ENCODE assay signal across 26 cellular contexts in the genomic region with DNA sequence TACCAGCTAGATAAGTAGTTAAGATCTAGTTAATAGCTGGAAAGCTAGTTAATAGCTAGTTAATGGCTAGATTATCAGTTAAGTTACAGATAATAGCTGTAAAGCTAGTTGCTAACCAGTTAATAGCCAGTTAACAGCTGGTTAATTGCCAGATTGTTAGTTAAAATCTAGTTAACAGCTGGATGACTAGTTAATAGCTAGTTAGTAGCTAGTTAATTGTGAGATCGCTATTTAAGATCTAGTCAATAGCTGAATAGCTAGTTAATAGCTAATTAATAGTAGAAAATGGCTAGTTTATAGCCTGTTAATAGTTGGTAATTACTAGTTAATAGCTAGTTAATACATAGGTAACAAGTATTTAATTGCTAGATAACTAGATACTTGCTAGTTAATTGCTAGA.
"Had no signal": no experiment of that assay in that cellular context is flagged by ENCODE, and none has a peak within 500 bp of the region (broad histone marks: within the 10 kb centered on the region; RNA-seq: fewer than 3 reads in every experiment).

No MANE protein-coding gene starts in this region.

- H3K27me3 ChIP-seq: adrenal gland, body of pancreas, colonic mucosa had no signal

- ATAC-seq: activated CD4-positive, alpha-beta T cell treated with anti-CD3 and anti-CD28 coated beads for 36 hours; activated CD8-positive, alpha-beta memory T cell treated with anti-CD3 and anti-CD28 coated beads, Interleukin-2, amount 10 ng/mL, durations not matched to agents 7 days and 5 days; activated CD8-positive, alpha-beta T cell treated with anti-CD3 and anti-CD28 coated beads, Interleukin-2, amount 10 ng/mL, durations not matched to agents 7 days and 5 days; activated naive CD8-positive, alpha-beta T cell treated with anti-CD3 and anti-CD28 coated beads, Interleukin-2, amount 50 U/mL, for 24 hours; body of pancreas; esophagus mucosa had no signal

- H3K4me1 ChIP-seq: adrenal gland, body of pancreas, colonic mucosa had no signal

- FAIRE-seq: frontal cortex had no signal

- H3K4me3 ChIP-seq: adrenal gland, body of pancreas, colonic mucosa had no signal

- H3K36me3 ChIP-seq: adrenal gland, colonic mucosa had no signal

- H3K9me3 ChIP-seq: adrenal gland, body of pancreas had no signal

- DNase-seq: activated CD4-positive, alpha-beta memory T cell treated with anti-CD3 and anti-CD28 coated beads for 36 hours; activated CD4-positive, alpha-beta T cell treated with anti-CD3 and anti-CD28 coated beads for 36 hours; activated CD4-positive, alpha-beta T cell treated with anti-CD3 and anti-CD28 coated beads, Interleukin-2, amount 10 ng/mL, durations not matched to agents 24 days and 14 days; activated CD4-positive, CD25-positive, alpha-beta regulatory T cell; activated CD4-positive, CD25-positive, alpha-beta regulatory T cell treated with anti-CD3 and anti-CD28 coated beads, Interleukin-2, amount 50 U/mL, for 72 hours; activated CD8-positive, alpha-beta memory T cell treated with anti-CD3 and anti-CD28 coated beads, Interleukin-2, amount 10 ng/mL, durations not matched to agents 7 days and 5 days; activated CD8-positive, alpha-beta memory T cell treated with anti-CD3 and anti-CD28 coated beads, Interleukin-2, amount 50 U/mL, for 4 hours; activated CD8-positive, alpha-beta T cell treated with anti-CD3 and anti-CD28 coated beads, Interleukin-2, amount 10 ng/mL, durations not matched to agents 7 days and 5 days; activated effector memory CD4-positive, alpha-beta T cell treated with anti-CD3 and anti-CD28 coated beads, Interleukin-2, amount 50 U/mL, for 16 hours; activated naive CD4-positive, alpha-beta T cell treated with anti-CD3 and anti-CD28 coated beads for 36 hours; activated naive CD8-positive, alpha-beta T cell treated with anti-CD3 and anti-CD28 coated beads for 36 hours; activated naive CD8-positive, alpha-beta T cell treated with anti-CD3 and anti-CD28 coated beads, Interleukin-2, amount 50 U/mL, for 24 hours; activated T-cell treated with anti-CD3 and anti-CD28 coated beads, Interleukin-2, amount 50 U/mL, for 1 hour; activated T-cell treated with anti-CD3 and anti-CD28 coated beads, Interleukin-2, amount 50 U/mL, for 48 hours; adrenal gland; amygdala; aorta; body of pancreas; caudate nucleus; colonic mucosa; effector CD8-positive, alpha-beta T cell; foreskin fibroblast; head of caudate nucleus; T-helper 2 cell had no signal

- H3K27ac ChIP-seq: adrenal gland, colonic mucosa had no signal
